Comparison of ENCODE assay signal across 20 cellular contexts in genomic region chr6:46989384-46989783, GRCh38. TPM values are rescaled to one million over a fixed set of nuclear protein-coding genes. Genes with fewer than 3 reads are reported as not detected.
DNase-seq lines count a peak whose midpoint lies in the region; ATAC-seq and TF ChIP-seq lines count a peak whose summit lies in the region.
"Had no signal": no experiment of that assay in that cellular context is flagged by ENCODE, and none has a peak within 500 bp of the region (broad histone marks: within the 10 kb centered on the region; RNA-seq: fewer than 3 reads in every experiment).

No MANE protein-coding gene starts in this region.

- no peak overlapping the region for H3K4me3 ChIP-seq in aorta (ENCODE audit: low read length in 2 of 2)

- H3K36me3 ChIP-seq in aorta (ENCODE audit: control insufficient read depth in 1 of 2, insufficient read depth in 2 of 2, low read length in 1 of 2) = no peaks in the 10 kb centered on the region

- DNase-seq in left cardiac atrium (peak; percentile 48), Right ventricle myocardium inferior (ENCODE audit: missing footprints) (no peak), dermis blood vessel endothelial cell (peak; percentile 15), omental fat pad (ENCODE audit: low spot score) (no peak), aorta (no peak), NAMALWA (ENCODE audit: low spot score) (no peak)
- DNase-seq: ACHN; activated effector memory CD4-positive, alpha-beta T cell treated with anti-CD3 and anti-CD28 coated beads, Interleukin-2, amount 50 U/mL, for 16 hours; CD4-positive, alpha-beta memory T cell; erythroblast; islet precursor cell; NCI-H1436; NCI-H345; posterior cingulate gyrus; SHP77; stimulated activated CD4-positive, alpha-beta T cell treated with anti-CD3 and anti-CD28 coated beads, Interleukin-12 subunit alpha, Interleukin-12 subunit beta, amount 100 ng/mL, for 4 hours; stimulated activated naive CD4-positive, alpha-beta T cell had no signal

- no peak overlapping the region for H3K27ac ChIP-seq in aorta (ENCODE audit: low read depth in 1 of 2, low read length in 2 of 2)

- peaks cover 6 to 7% of the 10 kb centered on the region in 2 donors for H3K4me1 ChIP-seq in aorta (ENCODE audit: control insufficient read depth in 1 of 2, insufficient read depth in 2 of 2, low read length in 2 of 2)

- WGBS in aorta, 2 donors = 4% methylated on average over 3 of the region's 3 CpGs

- intact Hi-C loops in left cardiac atrium (cut with DNase I) (loop anchor here in 1 of 2 donors (5.0 kb wide), 1 partner anchor 142 kb away; no protein-coding TSS in a partner anchor), Right ventricle myocardium inferior (cut with DNase I) (no loop called here), aorta (cut with DNase I) (loop anchor here in 1 of 2 donors (1.0 kb wide), 1 partner anchor 140 kb away; no protein-coding TSS in a partner anchor)

- no peaks in the 10 kb centered on the region for H3K27me3 ChIP-seq in aorta (ENCODE audit: control insufficient read depth in 1 of 2, insufficient read depth in 2 of 2, low read length in 1 of 2)

- TF ChIP-seq CTCF in omental fat pad (IDR thresholded peaks at IDR 0.05) = no peak

- no peaks in the 10 kb centered on the region for H3K9me3 ChIP-seq in aorta (ENCODE audit: control insufficient read depth, low read length)

- ATAC-seq in left cardiac atrium (peak; percentile 73 to 78), Right ventricle myocardium inferior (no peak), omental fat pad (ENCODE audit: low FRiP score) (peak; percentile 33), aorta (ENCODE audit: low FRiP score) (peak; percentile 60), HG02798 (IDR thresholded peaks at IDR 0.05; ENCODE audit: poor library complexity, unreplicated experiment) (no peak), GM18907 (IDR thresholded peaks at IDR 0.05; ENCODE audit: unreplicated experiment) (no peak)
- ATAC-seq: activated CD4-positive, CD25-positive, alpha-beta regulatory T cell treated with anti-CD3 and anti-CD28 coated beads, Interleukin-2, amount 50 U/mL, for 24 hours had no signal

RNA-seq across cellular contexts. Expression of gene ADGRF1, which starts 52.7 kb away (rescaled TPM):
- not detected for total RNA-seq in left cardiac atrium
- total RNA-seq in Right ventricle myocardium inferior = not detected
- total RNA-seq in dermis blood vessel endothelial cell = under 0.01 TPM in 1 of 2 replicates, not detected in the other
- total RNA-seq in omental fat pad = not detected
- not detected for total RNA-seq in aorta
- polyA plus RNA-seq in aorta = not detected
- total RNA-seq: CD4-positive, alpha-beta memory T cell had no signal
- polyA plus RNA-seq: CD4-positive, alpha-beta memory T cell had no signal

Comparison
In these comparisons a context has a peak if more than half of its experiments do, and no peak if none do; other contexts are left out.
1. ATAC-seq: peak in left cardiac atrium (2 of 2), omental fat pad (single experiment) and aorta (single experiment); none in Right ventricle myocardium inferior (single experiment), HG02798 (single experiment) and GM18907 (single experiment).
2. DNase-seq: peak in left cardiac atrium (single experiment) and dermis blood vessel endothelial cell (single experiment); none in Right ventricle myocardium inferior (single experiment), omental fat pad (single experiment), aorta (0 of 2) and NAMALWA (single experiment).